20 cellular contexts compared by ENCODE assay signal in the genomic region with DNA sequence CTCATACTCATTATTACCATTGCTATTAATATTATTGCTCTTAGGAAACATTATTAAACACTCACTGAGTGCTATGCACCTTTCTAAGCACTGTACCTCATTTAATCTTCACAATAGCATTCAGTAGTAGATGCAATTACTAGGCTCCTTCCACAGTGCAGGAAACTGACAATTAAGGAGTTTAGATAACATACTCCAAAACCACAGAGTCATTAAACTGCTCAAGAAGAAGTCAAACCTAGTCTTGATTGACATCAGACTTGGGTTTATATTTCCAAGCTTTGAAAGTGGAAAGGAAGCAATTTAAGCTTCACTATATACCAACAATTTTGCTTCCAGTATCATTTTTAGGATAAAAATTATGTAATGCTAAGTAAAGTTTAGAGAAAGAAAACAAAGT.
"Had no signal": no experiment of that assay in that cellular context is flagged by ENCODE, and none has a peak within 500 bp of the region (broad histone marks: within the 10 kb centered on the region; RNA-seq: fewer than 3 reads in every experiment).

No MANE protein-coding gene starts in this region.

- H3K4me3 ChIP-seq: cardiac muscle cell had no signal

- DNase-seq: activated CD4-positive, CD25-positive, alpha-beta regulatory T cell; activated CD8-positive, alpha-beta memory T cell treated with anti-CD3 and anti-CD28 coated beads, Interleukin-2, amount 50 U/mL, for 4 hours; activated CD8-positive, alpha-beta T cell treated with anti-CD3 and anti-CD28 coated beads for 36 hours; activated gamma-delta T cell treated with Interleukin-2 at 50 U/mL for 16 hours; activated naive CD4-positive, alpha-beta T cell treated with anti-CD3 and anti-CD28 coated beads, Interleukin-2, amount 10 ng/mL, durations not matched to agents 7 days and 5 days; activated naive CD8-positive, alpha-beta T cell treated with anti-CD3 and anti-CD28 coated beads for 36 hours; activated T-cell treated with anti-CD3 and anti-CD28 coated beads, Interleukin-2, amount 50 U/mL, for 72 hours; brain microvascular endothelial cell; IMR-90; KG1; NCI-H187; NCI-H2081; NCI-H2227 treated with DMSO at 0.1 percent for 48 hours; NCI-H526; NK-92 treated with Interleukin-12 subunit alpha and Interleukin-12 subunit beta, amount 100 ng/mL, for 24 hours; SIG-M5; T-helper 17 cell; T1000 had no signal

- H3K27me3 ChIP-seq: brain microvascular endothelial cell, cardiac muscle cell had no signal

- H3K27ac ChIP-seq: brain microvascular endothelial cell, cardiac muscle cell, VCaP had no signal

- H3K36me3 ChIP-seq: brain microvascular endothelial cell, cardiac muscle cell had no signal
